9 cellular contexts compared by ENCODE assay signal in genomic region chr16:30184430-30185140, GRCh38. TPM values are rescaled to one million over a fixed set of nuclear protein-coding genes. Genes with fewer than 3 reads are reported as not detected.
A peak's percentile ranks its signal among the peaks of the same experiment; 100 is the strongest.
DNase-seq lines count a peak whose midpoint lies in the region; ATAC-seq and TF ChIP-seq lines count a peak whose summit lies in the region.
"Had no signal": no experiment of that assay in that cellular context is flagged by ENCODE, and none has a peak within 500 bp of the region (broad histone marks: within the 10 kb centered on the region; RNA-seq: fewer than 3 reads in every experiment).

No MANE protein-coding gene starts in this region.

- peaks cover 0 to 22% (median 0%) of the 10 kb centered on the region in 9 donors for H3K36me3 ChIP-seq in heart left ventricle

- peak overlapping the region in 7 of 12 donors; percentile 9 to 91 (median 36) for H3K27ac ChIP-seq in heart left ventricle
- H3K27ac ChIP-seq: C4-2B had no signal

- H3K4me3 ChIP-seq in heart left ventricle: peak overlapping the region in 11 of 12 donors; percentile 12 to 92 (median 67)

- no peaks in the 10 kb centered on the region for H3K9me3 ChIP-seq in heart left ventricle

- no peak for TF ChIP-seq POLR2A in heart left ventricle (IDR thresholded peaks at IDR 0.05)

- DNase-seq in activated gamma-delta T cell treated with Interleukin-2 at 50 U/mL for 16 hours (peak; percentile 63), activated gamma-delta T cell (lab: John Stamatoyannopoulos, UW) (no peak), NCI-H2227 treated with DMSO at 0.1 percent for 48 hours (lab: John Stamatoyannopoulos, UW) (peak; percentile 31), activated T-cell treated with anti-CD3 and anti-CD28 coated beads for 48 hours (ENCODE audit: low read depth) (peak; percentile 31), heart left ventricle (peak; percentile 32 to 81 (median 43)), NCI-H187 treated with DMSO at 0.1 percent for 48 hours (lab: John Stamatoyannopoulos, UW) (no peak), ACHN (no peak)
- peak; percentile 19 to 34 for DNase-seq in stimulated activated CD4-positive, alpha-beta T cell treated with anti-CD3 and anti-CD28 coated beads, Interleukin-1b, Interleukin-23, amount 100 ng/mL, for 4 hours (ENCODE audit: low read depth in 2 of 2)

- no peaks in the 10 kb centered on the region for H3K27me3 ChIP-seq in heart left ventricle

- no peak for TF ChIP-seq CTCF in heart left ventricle (IDR thresholded peaks at IDR 0.05)

- in situ Hi-C loops in ACHN (cut with HindIII; ENCODE audit: low pct_ligation_motif_present, low pct_unique_long_range_greater_than_20kb, low sequenced_read_pairs): no loop called here

- intact Hi-C loops in heart left ventricle (cut with DNase I): loop anchor here in 1 of 10 donors (5.0 kb wide), 1 partner anchor 62 kb away; the partner anchor contains the start of gene MAPK3

- ATAC-seq in heart left ventricle: peak in 1 of 4 donors; percentile 10

- peaks cover 0 to 40% (median 11%) of the 10 kb centered on the region in 12 donors for H3K4me1 ChIP-seq in heart left ventricle

- WGBS in heart left ventricle, 4 donors: 41 to 56% (median 50%) methylated on average over 11 to 14 of the region's 14 CpGs

RNA-seq across cellular contexts. Expression of gene CORO1A, which starts 1.2 kb away (rescaled TPM):
- total RNA-seq in heart left ventricle: 100 to 1,000 TPM in 1 of 9 donors, 10 to 100 TPM in 3, 1 to 10 TPM in 5; 4.3 to 102 (median 8.5) TPM
- polyA plus RNA-seq in heart left ventricle: 10 to 100 TPM in 1 of 2 donors, 1 to 10 TPM in 1; 6.4 to 16.8 TPM

RNA-seq across cellular contexts. Expression of gene BOLA2B, which starts 8.9 kb away (rescaled TPM):
- 100 to 1,000 TPM in 2 of 9 donors, 10 to 100 TPM in 7; 41.6 to 129 (median 58.2) TPM for total RNA-seq in heart left ventricle
- 100 to 1,000 TPM; 140 to 204 TPM for polyA plus RNA-seq in heart left ventricle

RNA-seq across cellular contexts. Expression of gene SLX1A, which starts 9.1 kb away (rescaled TPM):
- 10 to 100 TPM in 7 of 9 donors, 1 to 10 TPM in 2; 8.2 to 32.2 (median 26.0) TPM for total RNA-seq in heart left ventricle
- polyA plus RNA-seq in heart left ventricle: 10 to 100 TPM; 19.2 to 25.6 TPM

RNA-seq across cellular contexts. Expression of gene SULT1A3, which starts 14.5 kb away (rescaled TPM):
- 10 to 100 TPM in 3 of 9 donors, 1 to 10 TPM in 6; 1.2 to 14.9 (median 9.7) TPM for total RNA-seq in heart left ventricle
- 10 to 100 TPM in 1 of 2 donors, 1 to 10 TPM in 1; 5.2 to 10.8 TPM for polyA plus RNA-seq in heart left ventricle

Comparison
In these comparisons a context has a peak if more than half of its experiments do, and no peak if none do; other contexts are left out.
1. DNase-seq: peak in activated gamma-delta T cell treated with Interleukin-2 at 50 U/mL for 16 hours (single experiment), NCI-H2227 treated with DMSO at 0.1 percent for 48 hours (single experiment), activated T-cell treated with anti-CD3 and anti-CD28 coated beads for 48 hours (single experiment), heart left ventricle (5 of 5) and stimulated activated CD4-positive, alpha-beta T cell treated with anti-CD3 and anti-CD28 coated beads, Interleukin-1b, Interleukin-23, amount 100 ng/mL, for 4 hours (2 of 2); none in activated gamma-delta T cell (single experiment), NCI-H187 treated with DMSO at 0.1 percent for 48 hours (single experiment) and ACHN (single experiment).